Comparison of ENCODE assay signal across 14 cellular contexts in the genomic region with DNA sequence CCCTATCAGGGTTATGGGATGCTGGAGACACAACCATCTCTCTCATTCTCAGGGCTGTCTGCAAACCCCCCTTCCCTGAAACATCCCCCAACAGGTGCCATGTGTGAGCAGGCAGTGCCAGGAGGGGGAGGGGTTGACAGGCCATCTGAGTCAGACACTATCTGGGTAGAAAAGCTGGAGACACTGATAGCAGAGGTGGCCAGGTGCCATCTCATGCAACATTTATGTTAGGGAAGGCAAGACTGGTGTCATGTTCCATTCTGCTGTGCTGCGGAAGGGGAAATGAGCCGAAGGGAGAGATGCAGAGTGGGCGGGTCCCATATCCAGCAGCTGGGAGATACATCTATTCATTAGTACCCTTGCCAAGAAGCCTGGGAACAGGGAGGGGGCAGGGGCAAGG.
DNase-seq lines count a peak whose midpoint lies in the region; ATAC-seq and TF ChIP-seq lines count a peak whose summit lies in the region.
"Had no signal": no experiment of that assay in that cellular context is flagged by ENCODE, and none has a peak within 500 bp of the region (broad histone marks: within the 10 kb centered on the region; RNA-seq: fewer than 3 reads in every experiment).

No MANE protein-coding gene starts in this region.

- DNase-seq in DMS53 (lab: John Stamatoyannopoulos, UW): peak; percentile 66
- DNase-seq in NCI-H1694 treated with DMSO at 0.1 percent for 48 hours (lab: John Stamatoyannopoulos, UW): peak; percentile 74
- DNase-seq in NCI-H524 treated with DMSO at 0.1 percent for 48 hours (lab: John Stamatoyannopoulos, UW): peak; percentile 27
- DNase-seq in erythroblast (lab: John Stamatoyannopoulos, UW): peak; percentile 24 to 27
- DNase-seq in GOT3 (lab: John Stamatoyannopoulos, UW): no peak
- DNase-seq: activated CD4-positive, alpha-beta memory T cell treated with anti-CD3 and anti-CD28 coated beads for 36 hours; amygdala; colonic mucosa; HCEC 1CT; left colon; naive B cell had no signal

- ATAC-seq in GM18867 (IDR thresholded peaks at IDR 0.05; ENCODE audit: unreplicated experiment) (no peak), GM19395 (IDR thresholded peaks at IDR 0.05; ENCODE audit: unreplicated experiment) (no peak), HG03354 (IDR thresholded peaks at IDR 0.05; ENCODE audit: poor library complexity, severe bottlenecking, unreplicated experiment) (no peak)
- ATAC-seq: left colon had no signal

- TF ChIP-seq POLR2A in erythroblast (IDR thresholded peaks at IDR 0.05; ENCODE audit: low read length): no peak
